27 cellular contexts compared by ENCODE assay signal in the genomic region with DNA sequence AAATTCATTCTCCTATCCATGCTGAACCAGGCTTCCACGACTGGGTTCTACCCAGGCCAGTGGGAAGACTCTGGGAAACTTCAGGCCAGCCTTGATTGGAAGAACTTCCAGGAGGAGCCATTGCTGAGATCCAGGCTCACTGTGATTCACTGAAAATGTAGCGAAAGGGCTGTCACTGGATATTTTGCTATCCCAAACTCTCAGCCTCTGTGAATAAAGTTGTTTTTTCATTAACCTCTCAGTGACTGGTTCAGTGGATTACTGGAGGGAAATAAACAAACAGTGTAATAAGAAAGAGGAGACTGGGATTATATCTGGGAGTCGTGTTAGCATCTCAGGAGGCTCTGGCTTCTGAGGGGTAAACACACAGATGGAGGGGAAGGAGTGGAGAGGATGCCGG. TPM values are rescaled to one million over a fixed set of nuclear protein-coding genes. Genes with fewer than 3 reads are reported as not detected.
A peak's percentile ranks its signal among the peaks of the same experiment; 100 is the strongest.
DNase-seq lines count a peak whose midpoint lies in the region; ATAC-seq, FAIRE-seq and TF ChIP-seq lines count a peak whose summit lies in the region.
"Had no signal": no experiment of that assay in that cellular context is flagged by ENCODE, and none has a peak within 500 bp of the region (broad histone marks: within the 10 kb centered on the region; RNA-seq: fewer than 3 reads in every experiment).

No MANE protein-coding gene starts in this region.

- H3K4me1 ChIP-seq in mammary epithelial cell (ENCODE audit: insufficient read depth, low read length) (peaks cover 21% of the 10 kb centered on the region), thoracic aorta (ENCODE audit: control insufficient read depth in 1 of 2, low read depth in 2 of 2) (peaks cover 21 to 87% of the 10 kb centered on the region in 2 donors)

- H3K36me3 ChIP-seq in mammary epithelial cell (ENCODE audit: insufficient read depth, low read length), result no peaks in the 10 kb centered on the region
- H3K36me3 ChIP-seq in thoracic aorta, result no peaks in the 10 kb centered on the region
- H3K36me3 ChIP-seq: WERI-Rb-1 had no signal

- CTCF ChIA-PET in MCF 10A (lab: Yijun Ruan, JAX) (interaction anchor here (1.1 kb wide), 1 partner anchor 481 kb away, joined by 3 read pairs; no protein-coding TSS in a partner anchor), mammary epithelial cell (lab: Charles Lee; ENCODE audit: low non-redundant PET) (no interaction called here)

- TF ChIP-seq CTCF in MCF 10A (IDR thresholded peaks at IDR 0.05; ENCODE audit: unreplicated experiment) (no peak), mammary epithelial cell (conservative IDR thresholded peaks at IDR 0.05 in 1 of 2, IDR thresholded peaks at IDR 0.05 in 1 of 2; ENCODE audit: extremely low read depth in 1 of 2, insufficient read depth in 1 of 2, low read depth in 1 of 2, low read length in 2 of 2) (no peak), WI38 (IDR thresholded peaks at IDR 0.05; ENCODE audit: low read depth, low read length) (no peak), thoracic aorta (IDR thresholded peaks at IDR 0.05) (no peak)

- dilution Hi-C loops in mammary epithelial cell (cut with HindIII; ENCODE audit: low sequenced_read_pairs), result no loop called here

- H3K36me3 Mint-ChIP-seq in MCF 10A (ENCODE audit: insufficient read depth, unreplicated experiment), result peaks cover 14% of the 10 kb centered on the region
- H3K36me3 Mint-ChIP-seq in natural killer cell treated with Interleukin-12 subunit alpha and Interleukin-12 subunit beta and Interleukin-15 and Interleukin-18, amount 100 ng/mL, for 72 hours, result no peaks in the 10 kb centered on the region
- H3K36me3 Mint-ChIP-seq: activated naive CD8-positive, alpha-beta T cell; immature natural killer cell had no signal

- in situ Hi-C loops in mammary epithelial cell (cut with MboI; ENCODE audit: low sequenced_read_pairs in 2 of 2), result loop anchor here in 1 of 2 donors (25.0 kb wide), 1 partner anchor 231 kb away; no protein-coding TSS in a partner anchor

- ATAC-seq in thoracic aorta (ENCODE audit: insufficient number of reproducible peaks, low FRiP score, low read depth), result no peak
- ATAC-seq in natural killer cell treated with Interleukin-12 subunit alpha and Interleukin-12 subunit beta and Interleukin-15 and Interleukin-18, amount 100 ng/mL, for 72 hours, result no peak
- ATAC-seq: activated T-helper 17 cell treated with anti-CD3 and anti-CD28 coated beads, Interleukin-2, amount 50 U/mL, for 72 hours; body of pancreas had no signal

- H3K4me2 ChIP-seq in mammary epithelial cell (ENCODE audit: insufficient read depth, low read depth, low read length), result no peak overlapping the region

- H3K4me1 Mint-ChIP-seq in MCF 10A (ENCODE audit: insufficient read depth, unreplicated experiment), result peaks cover 18% of the 10 kb centered on the region
- no peaks in the 10 kb centered on the region for H3K4me1 Mint-ChIP-seq in natural killer cell treated with Interleukin-12 subunit alpha and Interleukin-12 subunit beta and Interleukin-15 and Interleukin-18, amount 100 ng/mL, for 72 hours (ENCODE audit: low read depth in 2 of 2)
- H3K4me1 Mint-ChIP-seq: activated T-helper 17 cell treated with anti-CD3 and anti-CD28 coated beads, Interleukin-2, amount 50 U/mL, for 72 hours had no signal

- 98% methylated on average over 4 of the region's 4 CpGs for WGBS in mammary epithelial cell (ENCODE audit: low coverage, missing lambda C conversion rate)

- no peak for DNase-seq in MCF 10A (ENCODE audit: unreplicated experiment)
- DNase-seq in mammary epithelial cell, result no peak
- DNase-seq in left kidney (ENCODE audit: low read depth, low spot score), result peak; percentile 32
- DNase-seq in thoracic aorta (ENCODE audit: low spot score), result no peak
- DNase-seq in RKO (ENCODE audit: low spot score), result no peak
- no peak for DNase-seq in natural killer cell treated with Interleukin-12 subunit alpha and Interleukin-12 subunit beta and Interleukin-15 and Interleukin-18, amount 100 ng/mL, for 72 hours (ENCODE audit: low spot score)
- DNase-seq in urothelium cell line (ENCODE audit: low spot score), result no peak
- DNase-seq: body of pancreas; COR-L47; DND-41; effector memory CD4-positive, alpha-beta T cell; erythroblast; foreskin melanocyte; hippocampal formation; immature natural killer cell; Kasumi-1; NCI-H1694 treated with DMSO at 0.1 percent for 48 hours; NCI-H226; WERI-Rb-1 had no signal

- H2AFZ ChIP-seq in mammary epithelial cell (ENCODE audit: low read depth, low read length), result no peak overlapping the region

- H3K27ac Mint-ChIP-seq in MCF 10A (ENCODE audit: low read depth, unreplicated experiment), result peak overlapping the region; percentile 35
- no peak overlapping the region for H3K27ac Mint-ChIP-seq in natural killer cell treated with Interleukin-12 subunit alpha and Interleukin-12 subunit beta and Interleukin-15 and Interleukin-18, amount 100 ng/mL, for 72 hours
- H3K27ac Mint-ChIP-seq: activated naive CD8-positive, alpha-beta T cell; activated T-helper 17 cell treated with anti-CD3 and anti-CD28 coated beads, Interleukin-2, amount 50 U/mL, for 72 hours; immature natural killer cell; T-helper 2 cell treated with Interferon-gamma antibody and Interleukin-4, amounts not matched to agents 5 μg/mL and 100 μg/mL, for 36 hours had no signal

- no peak for FAIRE-seq in urothelium cell line (lab: Jason Lieb, UNC)
- FAIRE-seq: A204.1, H54 had no signal

- H4K20me1 ChIP-seq in mammary epithelial cell (ENCODE audit: insufficient read depth, low read length), result no peaks in the 10 kb centered on the region

- intact Hi-C loops in MCF 10A (cut with micrococcal nuclease) (no loop called here), mammary epithelial cell (cut with micrococcal nuclease) (no loop called here)

- H3K27ac ChIP-seq in mammary epithelial cell (ENCODE audit: insufficient read depth, low read depth, low read length), result no peak overlapping the region
- H3K27ac ChIP-seq in thoracic aorta, result peak overlapping the region; percentile 91 to 97
- H3K27ac ChIP-seq: body of pancreas, WERI-Rb-1 had no signal

- POLR2A ChIA-PET in MCF 10A (lab: Yijun Ruan, JAX), result no interaction called here

- no peaks in the 10 kb centered on the region for H3K27me3 Mint-ChIP-seq in MCF 10A (ENCODE audit: insufficient read depth, unreplicated experiment)
- peaks cover 40% of the 10 kb centered on the region in 2 donors for H3K27me3 Mint-ChIP-seq in natural killer cell treated with Interleukin-12 subunit alpha and Interleukin-12 subunit beta and Interleukin-15 and Interleukin-18, amount 100 ng/mL, for 72 hours

- H3K9me3 ChIP-seq in mammary epithelial cell (replicated peaks; ENCODE audit: insufficient read depth, low read length) (no peaks in the 10 kb centered on the region), thoracic aorta (no peaks in the 10 kb centered on the region)
- H3K9me3 ChIP-seq: body of pancreas had no signal

- H3K79me2 ChIP-seq in mammary epithelial cell (ENCODE audit: insufficient read depth, low read length), result peaks cover under 1% of the 10 kb centered on the region

- H3K4me3 Mint-ChIP-seq in MCF 10A (ENCODE audit: unreplicated experiment), result no peak overlapping the region
- no peak overlapping the region for H3K4me3 Mint-ChIP-seq in natural killer cell treated with Interleukin-12 subunit alpha and Interleukin-12 subunit beta and Interleukin-15 and Interleukin-18, amount 100 ng/mL, for 72 hours
- H3K4me3 Mint-ChIP-seq: activated naive CD8-positive, alpha-beta T cell; activated T-helper 17 cell treated with anti-CD3 and anti-CD28 coated beads, Interleukin-2, amount 50 U/mL, for 72 hours; immature natural killer cell; T-helper 2 cell treated with Interferon-gamma antibody and Interleukin-4, amounts not matched to agents 5 μg/mL and 100 μg/mL, for 36 hours had no signal

- no peak overlapping the region for H3K9ac ChIP-seq in mammary epithelial cell (ENCODE audit: insufficient read depth, low read length)

- H3K27me3 ChIP-seq in mammary epithelial cell (ENCODE audit: insufficient read depth, low read length), result no peaks in the 10 kb centered on the region
- no peaks in the 10 kb centered on the region for H3K27me3 ChIP-seq in thoracic aorta (replicated peaks; ENCODE audit: insufficient read depth)

- BruUV-seq in MCF 10A (replicated peaks; lab: Mats Ljungman, UMichigan), result no TSS peak
- no TSS peak for BruUV-seq in mammary epithelial cell (replicated peaks; lab: Mats Ljungman, UMichigan)

- H3K9me3 Mint-ChIP-seq in MCF 10A (ENCODE audit: unreplicated experiment), result no peaks in the 10 kb centered on the region
- no peaks in the 10 kb centered on the region for H3K9me3 Mint-ChIP-seq in natural killer cell treated with Interleukin-12 subunit alpha and Interleukin-12 subunit beta and Interleukin-15 and Interleukin-18, amount 100 ng/mL, for 72 hours
- H3K9me3 Mint-ChIP-seq: activated T-helper 17 cell treated with anti-CD3 and anti-CD28 coated beads, Interleukin-2, amount 50 U/mL, for 72 hours; immature natural killer cell; T-helper 2 cell treated with Interferon-gamma antibody and Interleukin-4, amounts not matched to agents 5 μg/mL and 100 μg/mL, for 36 hours had no signal

- H3K4me3 ChIP-seq in mammary epithelial cell (replicated peaks in 1 of 3; ENCODE audit: insufficient read depth in 1 of 3, low read depth in 2 of 3, low read length in 3 of 3) (no peak overlapping the region), WI38 (ENCODE audit: low read depth, low read length) (peak overlapping the region; percentile 95), thoracic aorta (peak overlapping the region; percentile 76)
- H3K4me3 ChIP-seq: body of pancreas had no signal

RNA-seq across cellular contexts. Expression of gene FOXL1, which starts 3.1 kb away (rescaled TPM):
- 4.7 and 4.9 TPM in 2 replicates for total RNA-seq in MCF 10A (2022)
- 1 to 10 TPM; 2.2 to 8.0 TPM for total RNA-seq in mammary epithelial cell
- 1.2 TPM for polyA plus RNA-seq in mammary epithelial cell
- polyA minus RNA-seq in mammary epithelial cell, result 0.47 TPM
- total RNA-seq in thoracic aorta, result 10 to 100 TPM; 52.1 to 52.8 TPM
- total RNA-seq in natural killer cell treated with Interleukin-12 subunit alpha and Interleukin-12 subunit beta and Interleukin-15 and Interleukin-18, amount 100 ng/mL, for 72 hours, result not detected
- total RNA-seq: activated T-helper 17 cell treated with anti-CD3 and anti-CD28 coated beads, Interleukin-2, amount 50 U/mL, for 72 hours; subcutaneous adipose tissue had no signal
- polyA plus RNA-seq: immature natural killer cell had no signal

RNA-seq across cellular contexts. Expression of gene FOXC2, which starts 14.8 kb away (rescaled TPM):
- total RNA-seq in MCF 10A (2022) (16.8 and 22.5 TPM in 2 replicates), mammary epithelial cell (10 to 100 TPM in 1 of 2 donors, 1 to 10 TPM in 1; 1.3 to 13.3 TPM), thoracic aorta (10 to 100 TPM; 54.5 to 60.7 TPM)
- 1.3 TPM for polyA plus RNA-seq in mammary epithelial cell
- 0.98 TPM for polyA minus RNA-seq in mammary epithelial cell
- not detected for total RNA-seq in natural killer cell treated with Interleukin-12 subunit alpha and Interleukin-12 subunit beta and Interleukin-15 and Interleukin-18, amount 100 ng/mL, for 72 hours
- total RNA-seq: activated T-helper 17 cell treated with anti-CD3 and anti-CD28 coated beads, Interleukin-2, amount 50 U/mL, for 72 hours had no signal
- polyA plus RNA-seq: immature natural killer cell, neural cell had no signal

RNA-seq across cellular contexts. Expression of gene MTHFSD, which starts 26.4 kb away (rescaled TPM):
- total RNA-seq in MCF 10A (2022) (30.7 and 39.1 TPM in 2 replicates), mammary epithelial cell (10 to 100 TPM; 17.3 to 25.4 TPM), thoracic aorta (10 to 100 TPM; 25.0 to 30.8 TPM)
- polyA plus RNA-seq in mammary epithelial cell, result 11.3 TPM
- polyA minus RNA-seq in mammary epithelial cell, result 1.4 TPM
- 10 to 100 TPM; 24.3 to 32.8 TPM for total RNA-seq in natural killer cell treated with Interleukin-12 subunit alpha and Interleukin-12 subunit beta and Interleukin-15 and Interleukin-18, amount 100 ng/mL, for 72 hours

Comparison
In these comparisons a context has a peak if more than half of its experiments do, and no peak if none do; other contexts are left out.
1. H3K4me3 ChIP-seq: peak in WI38 (single experiment) and thoracic aorta (single experiment); none in mammary epithelial cell (0 of 3).